In genomic region chr12:116389990-116390655, GRCh38 we compare ENCODE assay signal across 10 cellular contexts.
DNase-seq lines count a peak whose midpoint lies in the region; ATAC-seq and TF ChIP-seq lines count a peak whose summit lies in the region.
"Had no signal": no experiment of that assay in that cellular context is flagged by ENCODE, and none has a peak within 500 bp of the region (broad histone marks: within the 10 kb centered on the region; RNA-seq: fewer than 3 reads in every experiment).

No MANE protein-coding gene starts in this region.

- H3K9me3 ChIP-seq in heart right ventricle (peaks cover 0 to 12% (median 0%) of the 10 kb centered on the region in 11 donors), WERI-Rb-1 (ENCODE audit: severe bottlenecking) (no peaks in the 10 kb centered on the region)

- H3K36me3 ChIP-seq in heart right ventricle (no peaks in the 10 kb centered on the region), WERI-Rb-1 (no peaks in the 10 kb centered on the region)

- 62 to 74% methylated on average over 8 of the region's 8 CpGs for WGBS in heart right ventricle, 2 donors

- H3K4me3 ChIP-seq in heart right ventricle (no peak overlapping the region), WERI-Rb-1 (ENCODE audit: low read depth, low read length) (no peak overlapping the region)

- no peak for TF ChIP-seq CTCF in heart right ventricle (IDR thresholded peaks at IDR 0.05)
- no peak for TF ChIP-seq CTCF in WERI-Rb-1 (IDR thresholded peaks at IDR 0.05; ENCODE audit: low read depth, low read length)

- intact Hi-C loops in heart right ventricle (cut with DNase I), result no loop called here

- peak overlapping the region in 1 of 10 donors; percentile 72 for H3K27ac ChIP-seq in heart right ventricle
- H3K27ac ChIP-seq in WERI-Rb-1, result no peak overlapping the region

- H3K27me3 ChIP-seq in heart right ventricle (no peaks in the 10 kb centered on the region), WERI-Rb-1 (ENCODE audit: insufficient read depth, low read depth, severe bottlenecking) (no peaks in the 10 kb centered on the region)

- ATAC-seq in heart right ventricle, result peak in 5 of 8 donors; percentile 46 to 73 (median 56)
- no peak for ATAC-seq in GM19324 (IDR thresholded peaks at IDR 0.05; ENCODE audit: low FRiP score, unreplicated experiment)
- no peak for ATAC-seq in GM21360 (IDR thresholded peaks at IDR 0.05; ENCODE audit: unreplicated experiment)
- ATAC-seq: naive thymus-derived CD4-positive, alpha-beta T cell had no signal

- H3K4me1 ChIP-seq in heart right ventricle, result peaks cover 0 to 21% (median 0%) of the 10 kb centered on the region in 9 donors

- DNase-seq in HPDE6-E6E7 (ENCODE audit: extremely low spot score) (peak; percentile 87), astrocyte of the hippocampus (ENCODE audit: low read depth, low spot score) (peak; percentile 96), heart right ventricle (no peak), smooth muscle cell of the brain vasculature (ENCODE audit: low read depth, low spot score) (peak; percentile 78), WERI-Rb-1 (no peak)
- DNase-seq in activated CD4-positive, CD25-positive, alpha-beta regulatory T cell (lab: John Stamatoyannopoulos, UW), result no peak
- DNase-seq: naive thymus-derived CD4-positive, alpha-beta T cell; NCI-H2107 had no signal

Comparison
In these comparisons a context has a peak if more than half of its experiments do, and no peak if none do; other contexts are left out.
1. DNase-seq: peak in HPDE6-E6E7 (single experiment), astrocyte of the hippocampus (single experiment) and smooth muscle cell of the brain vasculature (single experiment); none in heart right ventricle (0 of 2), WERI-Rb-1 (single experiment) and activated CD4-positive, CD25-positive, alpha-beta regulatory T cell (0 of 4).
2. ATAC-seq: peak in heart right ventricle (5 of 8); none in GM19324 (single experiment) and GM21360 (single experiment).